In genomic region chr4:109323348-109323747, GRCh38 we compare ENCODE assay signal across 37 cellular contexts. TPM values are rescaled to one million over a fixed set of nuclear protein-coding genes. Genes with fewer than 3 reads are reported as not detected.
"Had no signal": no experiment of that assay in that cellular context is flagged by ENCODE, and none has a peak within 500 bp of the region (broad histone marks: within the 10 kb centered on the region; RNA-seq: fewer than 3 reads in every experiment).

No MANE protein-coding gene starts in this region.

- H3K36me3 ChIP-seq: MG63 had no signal

- DNase-seq: Karpas-422, Kasumi-1, MG63, MM.1S, MV-4-11, NCI-H1048, NCI-H1092, NCI-H1092 treated with DMSO at 0.1 percent for 48 hours, NCI-H1105, NCI-H1105 treated with DMSO at 0.1 percent for 48 hours, NCI-H1417, NCI-H1417 treated with DMSO at 0.1 percent for 48 hours, NCI-H1436, NCI-H1436 treated with DMSO at 0.1 percent for 48 hours, NCI-H146, NCI-H1694, NCI-H1694 treated with DMSO at 0.1 percent for 48 hours, NCI-H187, NCI-H187 treated with DMSO at 0.1 percent for 48 hours, NCI-H1930, NCI-H2029, NCI-H2029 treated with DMSO at 0.1 percent for 48 hours, NCI-H2081, NCI-H2081 treated with DMSO at 0.1 percent for 48 hours, NCI-H2107, NCI-H2171, NCI-H2171 treated with DMSO at 0.1 percent for 48 hours, NCI-H2227 treated with DMSO at 0.1 percent for 48 hours, NCI-H226, NCI-H345, NCI-H446, NCI-H446 treated with DMSO at 0.1 percent for 48 hours, NCI-H510A, NCI-H510A treated with DMSO at 0.1 percent for 48 hours had no signal

- H3K27ac ChIP-seq: KMS-11 had no signal

- H3K27me3 ChIP-seq: MG63 had no signal

- H3K9me3 ChIP-seq: MG63 had no signal

- H3K4me3 ChIP-seq: MG63 had no signal

RNA-seq across cellular contexts. Expression of gene COL25A1, which starts 20.9 kb away (rescaled TPM):
- total RNA-seq: M059J, MCF 10A had no signal
